In the genomic region with DNA sequence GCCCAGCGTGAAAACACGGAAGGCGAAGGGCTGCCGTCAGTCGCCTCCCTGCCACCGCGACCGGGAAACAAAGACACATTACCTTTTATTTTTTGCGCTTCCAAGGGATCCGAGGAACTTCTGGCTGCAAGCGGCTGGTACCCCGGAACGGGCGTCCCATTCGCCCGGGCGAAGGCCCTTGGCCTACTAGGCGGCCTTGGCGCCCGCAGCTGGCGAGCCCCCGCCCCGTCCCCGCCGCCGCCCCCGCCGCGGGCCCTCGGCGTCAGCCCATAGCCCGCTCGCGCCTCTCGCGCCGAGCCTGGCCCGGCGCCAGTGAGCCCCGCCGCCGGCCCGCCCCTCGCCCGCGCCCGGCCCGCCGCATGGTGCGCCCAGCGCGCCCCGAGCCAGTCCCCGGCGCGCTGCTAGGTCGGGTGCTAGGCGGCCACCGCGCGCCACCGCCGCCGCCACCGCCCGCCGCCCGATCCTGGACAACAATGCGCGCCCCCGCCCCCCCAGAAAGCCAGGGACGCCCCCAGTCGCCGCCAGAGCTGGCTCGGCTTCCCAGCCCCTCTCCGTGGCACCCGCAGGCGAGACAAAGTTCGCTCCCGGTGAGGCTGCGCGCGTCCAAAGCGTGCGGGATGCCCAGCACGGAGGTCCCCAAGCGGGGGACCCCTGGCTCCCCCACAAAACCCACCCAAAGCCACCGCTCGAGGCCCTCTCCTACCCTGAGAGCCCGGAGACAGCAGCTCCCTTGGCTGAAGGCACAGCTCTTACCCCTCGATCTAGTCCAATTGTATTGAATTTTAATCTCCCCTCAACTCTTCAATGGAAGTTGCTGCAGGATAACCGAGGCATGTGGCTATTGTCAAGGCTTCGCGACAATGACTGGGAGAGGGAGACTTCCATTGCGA, we compare ENCODE assay signal across 8 cellular contexts.
DNase-seq lines count a peak whose midpoint lies in the region; ATAC-seq and TF ChIP-seq lines count a peak whose summit lies in the region.

No MANE protein-coding gene starts in this region.

- no peaks in the 10 kb centered on the region for H3K9me3 ChIP-seq in gastroesophageal sphincter

- H3K9me3 Mint-ChIP-seq in T-helper 1 cell treated with Interleukin-12 subunit alpha and Interleukin-12 subunit beta and Interleukin-4 antibody, amounts not matched to agents 30 μg/mL and 1 μg/mL, for 36 hours, result no peaks in the 10 kb centered on the region
- H3K9me3 Mint-ChIP-seq in osteocyte (ENCODE audit: unreplicated experiment), result peaks cover 4% of the 10 kb centered on the region

- H3K4me3 ChIP-seq in gastroesophageal sphincter, result peak overlapping the region; percentile 66 to 70

- DNase-seq in T-helper 1 cell (no peak), osteocyte (ENCODE audit: extremely low spot score, unreplicated experiment) (no peak), H4 (ENCODE audit: low spot score) (no peak)
- DNase-seq in activated CD4-positive, alpha-beta T cell treated with anti-CD3 and anti-CD28 coated beads, Interleukin-2, amount 50 U/mL, for 48 hours, result peak; percentile 10 to 16

- peak; percentile 52 for ATAC-seq in gastroesophageal sphincter
- ATAC-seq in HG03354 (IDR thresholded peaks at IDR 0.05; ENCODE audit: poor library complexity, severe bottlenecking, unreplicated experiment), result no peak
- ATAC-seq in HG03280 (IDR thresholded peaks at IDR 0.05; ENCODE audit: unreplicated experiment), result no peak

- peaks cover 2% of the 10 kb centered on the region for H3K4me1 Mint-ChIP-seq in T-helper 1 cell treated with Interleukin-12 subunit alpha and Interleukin-12 subunit beta and Interleukin-4 antibody, amounts not matched to agents 30 μg/mL and 1 μg/mL, for 36 hours (ENCODE audit: low read depth)
- H3K4me1 Mint-ChIP-seq in osteocyte (ENCODE audit: unreplicated experiment), result peaks cover 66% of the 10 kb centered on the region

- 1 to 8% methylated on average over 6 to 12 of the region's 95 CpGs for WGBS in gastroesophageal sphincter (ENCODE audit: low coverage in 1 of 2), 2 donors

- H3K27me3 Mint-ChIP-seq in T-helper 1 cell treated with Interleukin-12 subunit alpha and Interleukin-12 subunit beta and Interleukin-4 antibody, amounts not matched to agents 30 μg/mL and 1 μg/mL, for 36 hours (ENCODE audit: low read depth), result peaks cover 74% of the 10 kb centered on the region
- no peaks in the 10 kb centered on the region for H3K27me3 Mint-ChIP-seq in osteocyte (ENCODE audit: unreplicated experiment)

- peak overlapping the region; percentile 25 to 83 (median 78) for H3K27ac ChIP-seq in gastroesophageal sphincter

- no peak for TF ChIP-seq POLR2A in gastroesophageal sphincter (IDR thresholded peaks at IDR 0.05)

- peaks cover 0 to 43% (median 8%) of the 10 kb centered on the region in 3 donors for H3K4me1 ChIP-seq in gastroesophageal sphincter

- H3K36me3 Mint-ChIP-seq in T-helper 1 cell treated with Interleukin-12 subunit alpha and Interleukin-12 subunit beta and Interleukin-4 antibody, amounts not matched to agents 30 μg/mL and 1 μg/mL, for 36 hours (ENCODE audit: low read depth), result no peaks in the 10 kb centered on the region
- H3K36me3 Mint-ChIP-seq in osteocyte (ENCODE audit: unreplicated experiment), result peaks cover 12% of the 10 kb centered on the region

- no peak for TF ChIP-seq EP300 in gastroesophageal sphincter (IDR thresholded peaks at IDR 0.05)

- H3K36me3 ChIP-seq in gastroesophageal sphincter, result no peaks in the 10 kb centered on the region

- TF ChIP-seq CTCF in gastroesophageal sphincter (IDR thresholded peaks at IDR 0.05) (no peak), osteocyte (IDR thresholded peaks at IDR 0.05) (no peak)

- H3K27me3 ChIP-seq in gastroesophageal sphincter, result no peaks in the 10 kb centered on the region

- peak overlapping the region; percentile 12 for H3K4me3 Mint-ChIP-seq in T-helper 1 cell treated with Interleukin-12 subunit alpha and Interleukin-12 subunit beta and Interleukin-4 antibody, amounts not matched to agents 30 μg/mL and 1 μg/mL, for 36 hours
- H3K4me3 Mint-ChIP-seq in osteocyte (ENCODE audit: unreplicated experiment), result peak overlapping the region; percentile 76

- no peak overlapping the region for H3K27ac Mint-ChIP-seq in T-helper 1 cell treated with Interleukin-12 subunit alpha and Interleukin-12 subunit beta and Interleukin-4 antibody, amounts not matched to agents 30 μg/mL and 1 μg/mL, for 36 hours
- peak overlapping the region; percentile 96 for H3K27ac Mint-ChIP-seq in osteocyte (ENCODE audit: unreplicated experiment)

Comparison
In these comparisons a context has a peak if more than half of its experiments do, and no peak if none do; other contexts are left out.
1. DNase-seq: peak in activated CD4-positive, alpha-beta T cell treated with anti-CD3 and anti-CD28 coated beads, Interleukin-2, amount 50 U/mL, for 48 hours (2 of 2); none in T-helper 1 cell (0 of 5), osteocyte (single experiment) and H4 (single experiment).